ENCODE assay signal across 6 cellular contexts in the genomic region with DNA sequence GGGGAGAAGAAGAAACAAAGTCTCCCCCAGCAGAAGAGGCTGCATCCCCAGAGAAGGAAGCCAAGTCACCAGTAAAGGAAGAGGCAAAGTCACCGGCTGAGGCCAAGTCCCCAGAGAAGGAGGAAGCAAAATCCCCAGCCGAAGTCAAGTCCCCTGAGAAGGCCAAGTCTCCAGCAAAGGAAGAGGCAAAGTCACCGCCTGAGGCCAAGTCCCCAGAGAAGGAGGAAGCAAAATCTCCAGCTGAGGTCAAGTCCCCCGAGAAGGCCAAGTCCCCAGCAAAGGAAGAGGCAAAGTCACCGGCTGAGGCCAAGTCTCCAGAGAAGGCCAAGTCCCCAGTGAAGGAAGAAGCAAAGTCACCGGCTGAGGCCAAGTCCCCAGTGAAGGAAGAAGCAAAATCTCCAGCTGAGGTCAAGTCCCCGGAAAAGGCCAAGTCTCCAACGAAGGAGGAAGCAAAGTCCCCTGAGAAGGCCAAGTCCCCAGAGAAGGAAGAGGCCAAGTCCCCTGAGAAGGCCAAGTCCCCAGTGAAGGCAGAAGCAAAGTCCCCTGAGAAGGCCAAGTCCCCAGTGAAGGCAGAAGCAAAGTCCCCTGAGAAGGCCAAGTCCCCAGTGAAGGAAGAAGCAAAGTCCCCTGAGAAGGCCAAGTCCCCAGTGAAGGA. TPM values are rescaled to one million over a fixed set of nuclear protein-coding genes. Genes with fewer than 3 reads are reported as not detected.
"Had no signal": no experiment of that assay in that cellular context is flagged by ENCODE, and none has a peak within 500 bp of the region (broad histone marks: within the 10 kb centered on the region; RNA-seq: fewer than 3 reads in every experiment).

No MANE protein-coding gene starts in this region.

RNA-seq across cellular contexts. Expression of gene RFPL1, which starts 50.9 kb away (rescaled TPM):
- total RNA-seq: activated CD8-positive, alpha-beta T cell treated with anti-CD3 and anti-CD28 coated beads for 36 hours; activated naive CD8-positive, alpha-beta T cell treated with anti-CD3 and anti-CD28 coated beads for 36 hours; activated T-cell treated with anti-CD3 and anti-CD28 coated beads, Interleukin-2, amount 50 U/mL, for 72 hours; activated T-helper 2 cell treated with anti-CD3 and anti-CD28 coated beads, Interferon-gamma antibody, Interleukin-2, Interleukin-4, amounts not matched to agents 10 μg/mL and 5 μg/mL and 100 μg/mL, durations not matched to agents 14 hours and 24 hours and 36 hours; cardiac septum; Right ventricle myocardium inferior had no signal
